19 cellular contexts compared by ENCODE assay signal in the genomic region with DNA sequence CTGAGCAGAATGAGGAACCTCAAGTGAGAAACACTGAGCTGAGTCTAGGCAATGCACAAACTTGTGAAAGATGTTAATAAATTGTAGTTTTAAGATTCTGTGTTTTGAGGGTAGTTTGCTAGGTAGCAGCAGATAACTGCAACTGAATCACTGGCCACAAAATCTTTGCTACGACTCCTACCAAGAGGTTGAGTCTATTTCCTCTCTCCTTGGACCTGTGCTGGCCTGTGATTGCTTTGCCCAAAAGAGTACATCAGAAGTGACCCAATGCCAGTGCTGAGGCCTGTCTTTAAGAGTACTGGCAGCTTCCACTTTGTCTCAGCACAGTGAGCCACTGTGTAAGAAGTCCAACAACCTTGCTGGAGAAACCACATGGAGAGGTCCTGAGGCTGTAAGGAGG.
"Had no signal": no experiment of that assay in that cellular context is flagged by ENCODE, and none has a peak within 500 bp of the region (broad histone marks: within the 10 kb centered on the region; RNA-seq: fewer than 3 reads in every experiment).

No MANE protein-coding gene starts in this region.

- DNase-seq: activated CD4-positive, alpha-beta memory T cell treated with anti-CD3 and anti-CD28 coated beads for 36 hours; activated CD4-positive, CD25-positive, alpha-beta regulatory T cell treated with anti-CD3 and anti-CD28 coated beads, Interleukin-2, amount 50 U/mL, for 72 hours; activated CD8-positive, alpha-beta memory T cell treated with anti-CD3 and anti-CD28 coated beads, Interleukin-2, amount 10 ng/mL, durations not matched to agents 7 days and 5 days; activated effector memory CD4-positive, alpha-beta T cell treated with Interleukin-2 at 50 U/mL for 16 hours; activated naive CD4-positive, alpha-beta T cell treated with anti-CD3 and anti-CD28 coated beads, Interleukin-2, amount 50 U/mL, for 16 hours; activated T-cell treated with anti-CD3 and anti-CD28 coated beads, Interleukin-2, amount 50 U/mL, for 1 hour; adrenal gland; cortex of kidney; effector CD4-positive, alpha-beta T cell; immature natural killer cell; left cardiac atrium; natural killer cell; posterior cingulate gyrus; retina; stimulated activated CD4-positive, alpha-beta T cell treated with anti-CD3 and anti-CD28 coated beads, Interleukin-4, amount 100 ng/mL, for 4 hours; stimulated activated CD8-positive, alpha-beta memory T cell treated with anti-CD3 and anti-CD28 coated beads, Interleukin-4, amount 100 ng/mL, for 48 hours; stimulated activated naive CD8-positive, alpha-beta T cell treated with anti-CD3 and anti-CD28 coated beads, Interleukin-15, Interleukin-2, amounts not matched to agents 100 U/mL and 50 U/mL, for 24 hours had no signal

- ATAC-seq: activated CD8-positive, alpha-beta memory T cell treated with anti-CD3 and anti-CD28 coated beads, Interleukin-2, amount 10 ng/mL, durations not matched to agents 7 days and 5 days; foreskin keratinocyte; natural killer cell; stimulated activated naive CD8-positive, alpha-beta T cell treated with anti-CD3 and anti-CD28 coated beads, Interleukin-15, Interleukin-2, amounts not matched to agents 100 U/mL and 50 U/mL, for 24 hours had no signal

- H3K9me3 ChIP-seq: adrenal gland had no signal

- H3K9me3 Mint-ChIP-seq: activated CD4-positive, alpha-beta memory T cell treated with anti-CD3 and anti-CD28 coated beads for 36 hours; immature natural killer cell; natural killer cell; T-helper 2 cell treated with Interferon-gamma antibody and Interleukin-4, amounts not matched to agents 5 μg/mL and 100 μg/mL, for 36 hours had no signal

- H3K27me3 ChIP-seq: adrenal gland, foreskin keratinocyte had no signal

- H3K36me3 ChIP-seq: adrenal gland had no signal

- H3K27ac ChIP-seq: foreskin keratinocyte had no signal

- H3K4me3 ChIP-seq: adrenal gland had no signal

- H3K27me3 Mint-ChIP-seq: activated CD4-positive, alpha-beta memory T cell treated with anti-CD3 and anti-CD28 coated beads for 36 hours; activated CD8-positive, alpha-beta memory T cell treated with anti-CD3 and anti-CD28 coated beads, Interleukin-2, amount 10 ng/mL, durations not matched to agents 7 days and 5 days had no signal

- H3K4me1 Mint-ChIP-seq: activated CD8-positive, alpha-beta memory T cell treated with anti-CD3 and anti-CD28 coated beads, Interleukin-2, amount 10 ng/mL, durations not matched to agents 7 days and 5 days; immature natural killer cell; natural killer cell had no signal

- H3K27ac Mint-ChIP-seq: activated CD4-positive, alpha-beta memory T cell treated with anti-CD3 and anti-CD28 coated beads for 36 hours; activated CD8-positive, alpha-beta memory T cell treated with anti-CD3 and anti-CD28 coated beads, Interleukin-2, amount 10 ng/mL, durations not matched to agents 7 days and 5 days; immature natural killer cell; natural killer cell; T-helper 2 cell treated with Interferon-gamma antibody and Interleukin-4, amounts not matched to agents 5 μg/mL and 100 μg/mL, for 36 hours had no signal

- H3K36me3 Mint-ChIP-seq: activated CD4-positive, alpha-beta memory T cell treated with anti-CD3 and anti-CD28 coated beads for 36 hours; activated CD8-positive, alpha-beta memory T cell treated with anti-CD3 and anti-CD28 coated beads, Interleukin-2, amount 10 ng/mL, durations not matched to agents 7 days and 5 days; natural killer cell had no signal

- H3K4me3 Mint-ChIP-seq: activated CD4-positive, alpha-beta memory T cell treated with anti-CD3 and anti-CD28 coated beads for 36 hours; activated CD8-positive, alpha-beta memory T cell treated with anti-CD3 and anti-CD28 coated beads, Interleukin-2, amount 10 ng/mL, durations not matched to agents 7 days and 5 days; immature natural killer cell; natural killer cell; T-helper 2 cell treated with Interferon-gamma antibody and Interleukin-4, amounts not matched to agents 5 μg/mL and 100 μg/mL, for 36 hours had no signal
